Comparison of ENCODE assay signal across 1 cellular context in the genomic region with DNA sequence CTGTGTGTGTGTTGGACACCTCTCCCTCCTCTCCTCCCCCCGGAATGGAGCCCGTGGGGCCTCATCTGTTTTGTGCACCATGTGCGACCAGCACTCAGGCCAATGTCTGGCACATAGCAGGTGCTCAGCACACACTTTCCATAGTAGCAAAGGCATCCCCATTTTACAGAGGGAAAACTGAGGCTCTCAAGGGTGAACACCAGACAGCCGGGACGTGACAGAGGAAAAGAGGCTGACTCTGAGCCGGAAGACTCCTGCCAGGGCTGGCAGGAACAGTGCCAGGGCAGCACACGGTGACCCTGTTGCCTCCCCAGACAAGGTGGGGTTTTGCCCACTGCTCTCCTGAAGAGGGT.
TF ChIP-seq lines count a peak whose summit lies in the region.

No MANE protein-coding gene starts in this region.

TF ChIP-seq in HepG2, 621 proteins besides CTCF, POLR2A, EP300 and RAD21 (continued from another document):
- TF ChIP-seq, protein P1, sequence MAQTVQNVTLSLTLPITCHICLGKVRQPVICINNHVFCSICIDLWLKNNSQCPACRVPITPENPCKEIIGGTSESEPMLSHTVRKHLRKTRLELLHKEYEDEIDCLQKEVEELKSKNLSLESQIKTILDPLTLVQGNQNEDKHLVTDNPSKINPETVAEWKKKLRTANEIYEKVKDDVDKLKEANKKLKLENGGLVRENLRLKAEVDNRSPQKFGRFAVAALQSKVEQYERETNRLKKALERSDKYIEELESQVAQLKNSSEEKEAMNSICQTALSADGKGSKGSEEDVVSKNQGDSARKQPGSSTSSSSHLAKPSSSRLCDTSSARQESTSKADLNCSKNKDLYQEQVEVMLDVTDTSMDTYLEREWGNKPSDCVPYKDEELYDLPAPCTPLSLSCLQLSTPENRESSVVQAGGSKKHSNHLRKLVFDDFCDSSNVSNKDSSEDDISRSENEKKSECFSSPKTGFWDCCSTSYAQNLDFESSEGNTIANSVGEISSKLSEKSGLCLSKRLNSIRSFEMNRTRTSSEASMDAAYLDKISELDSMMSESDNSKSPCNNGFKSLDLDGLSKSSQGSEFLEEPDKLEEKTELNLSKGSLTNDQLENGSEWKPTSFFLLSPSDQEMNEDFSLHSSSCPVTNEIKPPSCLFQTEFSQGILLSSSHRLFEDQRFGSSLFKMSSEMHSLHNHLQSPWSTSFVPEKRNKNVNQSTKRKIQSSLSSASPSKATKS (CRISPR knock-in tag; IDR thresholded peaks at IDR 0.05) = no peak
